9 cellular contexts compared by ENCODE assay signal in genomic region chr3:134371542-134372324, GRCh38. TPM values are rescaled to one million over a fixed set of nuclear protein-coding genes. Genes with fewer than 3 reads are reported as not detected.
DNase-seq lines count a peak whose midpoint lies in the region; ATAC-seq and TF ChIP-seq lines count a peak whose summit lies in the region.
"Had no signal": no experiment of that assay in that cellular context is flagged by ENCODE, and none has a peak within 500 bp of the region (broad histone marks: within the 10 kb centered on the region; RNA-seq: fewer than 3 reads in every experiment).

No MANE protein-coding gene starts in this region.

- DNase-seq in ACHN (peak; percentile 65), NCI-H226 (peak; percentile 56), neural crest cell (ENCODE audit: low read depth, low spot score) (no peak), medulla oblongata (ENCODE audit: extremely low spot score) (no peak), NCI-H1092 (lab: John Stamatoyannopoulos, UW) (no peak)

- peaks cover 66% of the 10 kb centered on the region for H3K4me1 Mint-ChIP-seq in neural crest cell

- in situ Hi-C loops in ACHN (cut with HindIII; ENCODE audit: low pct_ligation_motif_present, low pct_unique_long_range_greater_than_20kb, low sequenced_read_pairs), result no loop called here

- peaks cover 21% of the 10 kb centered on the region for H3K27me3 Mint-ChIP-seq in neural crest cell (ENCODE audit: low read depth)

- H3K9me3 ChIP-seq in esophagus (ENCODE audit: control insufficient read depth in 2 of 2, insufficient read depth in 1 of 2, low read depth in 1 of 2, low read length in 1 of 2), result no peaks in the 10 kb centered on the region

- WGBS in esophagus, 2 donors, result 66 to 70% methylated on average over 7 of the region's 7 CpGs

- peak; percentile 5 for TF ChIP-seq CTCF in neural crest cell (conservative IDR thresholded peaks at IDR 0.05)

- no peaks in the 10 kb centered on the region for H3K27me3 ChIP-seq in esophagus (ENCODE audit: control insufficient read depth in 1 of 2, insufficient read depth in 2 of 2, low read length in 2 of 2)

- H3K4me3 Mint-ChIP-seq in neural crest cell, result peak overlapping the region; percentile 97
- H3K4me3 Mint-ChIP-seq: activated naive CD8-positive, alpha-beta T cell had no signal

- peak overlapping the region; percentile 20 to 60 for H3K27ac ChIP-seq in esophagus (ENCODE audit: low read depth in 2 of 2, low read length in 1 of 2)

- H3K36me3 ChIP-seq in esophagus (ENCODE audit: control insufficient read depth in 2 of 2, insufficient read depth in 2 of 2, low read length in 1 of 2), result peaks cover 13 to 40% of the 10 kb centered on the region in 2 donors

- peaks cover 19% of the 10 kb centered on the region for H3K36me3 Mint-ChIP-seq in neural crest cell (ENCODE audit: low read depth)
- H3K36me3 Mint-ChIP-seq: activated naive CD8-positive, alpha-beta T cell had no signal

- ATAC-seq in GM21447 (IDR thresholded peaks at IDR 0.05; ENCODE audit: unreplicated experiment) (no peak), HG03045 (IDR thresholded peaks at IDR 0.05; ENCODE audit: unreplicated experiment) (no peak)

- no peaks in the 10 kb centered on the region for H3K9me3 Mint-ChIP-seq in neural crest cell

- H3K4me3 ChIP-seq in esophagus (ENCODE audit: low read depth in 1 of 2, low read length in 2 of 2), result peak overlapping the region; percentile 63 to 86

- peaks cover 13 to 24% of the 10 kb centered on the region in 2 donors for H3K4me1 ChIP-seq in esophagus (ENCODE audit: control insufficient read depth in 2 of 2, insufficient read depth in 2 of 2, low read length in 1 of 2)

- H3K27ac Mint-ChIP-seq in neural crest cell (ENCODE audit: unreplicated experiment), result peak overlapping the region; percentile 72
- H3K27ac Mint-ChIP-seq: activated naive CD8-positive, alpha-beta T cell had no signal

RNA-seq across cellular contexts. Expression of gene AMOTL2, which starts 2.5 kb away (rescaled TPM):
- 10 to 100 TPM; 21.2 to 23.2 TPM for polyA plus RNA-seq in esophagus
- total RNA-seq in neural crest cell, result 55.6 and 59.5 TPM in 2 replicates

Comparison
In these comparisons a context has a peak if more than half of its experiments do, and no peak if none do; other contexts are left out.
1. DNase-seq: peak in ACHN (single experiment) and NCI-H226 (single experiment); none in neural crest cell (single experiment), medulla oblongata (single experiment) and NCI-H1092 (single experiment).